ENCODE assay signal across 15 cellular contexts in genomic region chr12:73445658-73446324, GRCh38.
DNase-seq lines count a peak whose midpoint lies in the region; ATAC-seq, FAIRE-seq and TF ChIP-seq lines count a peak whose summit lies in the region.
"Had no signal": no experiment of that assay in that cellular context is flagged by ENCODE, and none has a peak within 500 bp of the region (broad histone marks: within the 10 kb centered on the region; RNA-seq: fewer than 3 reads in every experiment).

No MANE protein-coding gene starts in this region.

- no peak overlapping the region for H3K4me3 ChIP-seq in osteoblast (ENCODE audit: insufficient read depth, low read length)
- H3K4me3 ChIP-seq in stomach: no peak overlapping the region
- H3K4me3 ChIP-seq in HepG2 (replicated peaks in 1 of 3; ENCODE audit: insufficient read depth in 1 of 3, low read depth in 2 of 3, low read length in 3 of 3): no peak overlapping the region
- H3K4me3 ChIP-seq: skin epidermis had no signal

- H3K27ac ChIP-seq in osteoblast (ENCODE audit: low read depth, low read length) (no peak overlapping the region), stomach (no peak overlapping the region), HepG2 (ENCODE audit: extremely low read length, insufficient read depth, low read length) (no peak overlapping the region)
- H3K27ac ChIP-seq: skin epidermis had no signal

- H3K9me3 ChIP-seq in osteoblast (ENCODE audit: low read depth, low read length) (peaks cover 2% of the 10 kb centered on the region), stomach (no peaks in the 10 kb centered on the region), HepG2 (ENCODE audit: low read length) (peaks cover 58% of the 10 kb centered on the region)

- no TSS peak for BruUV-seq in HepG2 (replicated peaks; lab: Mats Ljungman, UMichigan)

- in situ Hi-C loops in HepG2 (cut with HindIII; ENCODE audit: extremely low pct_ligation_motif_present, low pct_unique_long_range_greater_than_20kb): no loop called here

- no peak for TF ChIP-seq RAD21 in HepG2 (CRISPR knock-in tag; IDR thresholded peaks at IDR 0.05)

- TF ChIP-seq POLR2A in stomach (IDR thresholded peaks at IDR 0.05) (no peak), HepG2 (IDR thresholded peaks at IDR 0.05; ENCODE audit: insufficient read depth in 1 of 2, low read depth in 2 of 2, low read length in 2 of 2) (no peak)

- H3K27me3 ChIP-seq in osteoblast (ENCODE audit: insufficient read depth, low read length) (no peaks in the 10 kb centered on the region), stomach (no peaks in the 10 kb centered on the region), HepG2 (ENCODE audit: control insufficient read depth in 1 of 2, insufficient read depth in 2 of 2, low read length in 2 of 2) (no peaks in the 10 kb centered on the region)

- POLR2A ChIA-PET in HepG2 (lab: Yijun Ruan, JAX): no interaction called here

- H3K9ac ChIP-seq in HepG2 (ENCODE audit: insufficient read depth, low read depth, low read length): no peak overlapping the region

- H3K4me1 ChIP-seq in osteoblast (ENCODE audit: insufficient read depth, low read length) (no peaks in the 10 kb centered on the region), stomach (no peaks in the 10 kb centered on the region), HepG2 (ENCODE audit: insufficient read depth, low read length) (no peaks in the 10 kb centered on the region)

- DNase-seq in osteoblast (ENCODE audit: insufficient read length, low spot score, missing footprints) (no peak), stomach (no peak), C1 segment of cervical spinal cord (lab: John Stamatoyannopoulos, UW) (no peak), HepG2 (ENCODE audit: low spot score) (no peak)
- DNase-seq: activated CD4-positive, alpha-beta T cell treated with anti-CD3 and anti-CD28 coated beads for 4 hours; activated gamma-delta T cell treated with Interleukin-2 at 50 U/mL for 16 hours; NCI-H226; SIG-M5 had no signal

- TF ChIP-seq CTCF in osteoblast (IDR thresholded peaks at IDR 0.05; ENCODE audit: extremely low read depth, low read depth, low read length): no peak
- TF ChIP-seq CTCF in stomach (IDR thresholded peaks at IDR 0.05): no peak
- no peak for TF ChIP-seq CTCF in HepG2 (CRISPR knock-in tag; IDR thresholded peaks at IDR 0.05)

- ATAC-seq in GM18498 (IDR thresholded peaks at IDR 0.05; ENCODE audit: unreplicated experiment) (peak; percentile 93), GM19463 (IDR thresholded peaks at IDR 0.05; ENCODE audit: unreplicated experiment) (peak; percentile 79), HG02884 (IDR thresholded peaks at IDR 0.05; ENCODE audit: unreplicated experiment) (peak; percentile 55), HG03575 (IDR thresholded peaks at IDR 0.05; ENCODE audit: extremely low read depth, insufficient number of reproducible peaks, low FRiP score, unreplicated experiment) (peak; percentile 70), HepG2 (no peak)

- H3K79me2 ChIP-seq in osteoblast (ENCODE audit: insufficient read depth, low read length): no peaks in the 10 kb centered on the region
- no peaks in the 10 kb centered on the region for H3K79me2 ChIP-seq in HepG2 (ENCODE audit: insufficient read depth, low read length)

- intact Hi-C loops in stomach (cut with DNase I; ENCODE audit: low total_unique reads): no loop called here
- intact Hi-C loops in HepG2 (cut with micrococcal nuclease; ENCODE audit: unreplicated experiment): no loop called here

- no peak for TF ChIP-seq EP300 in stomach (IDR thresholded peaks at IDR 0.05)
- TF ChIP-seq EP300 in HepG2 (IDR thresholded peaks at IDR 0.05; ENCODE audit: low read depth in 2 of 2, low read length in 2 of 2): no peak
- TF ChIP-seq EP300 in HepG2 (CRISPR knock-in tag; IDR thresholded peaks at IDR 0.05; ENCODE audit: borderline replicate concordance): no peak

- CTCF ChIA-PET in HepG2 (lab: Yijun Ruan, JAX; ENCODE audit: low intra/inter-chr PET ratio, low total read pairs): no interaction called here

- 33 to 66% (median 62%) methylated on average over 2 of the region's 2 CpGs for WGBS in stomach, 5 donors
- WGBS in HepG2 (ENCODE audit: low lambda C conversion rate): 1% methylated on average over 2 of the region's 2 CpGs

- FAIRE-seq in HepG2 (lab: Jason Lieb, UNC): no peak
- FAIRE-seq: H1, islet of Langerhans had no signal

- H3K36me3 ChIP-seq in osteoblast (ENCODE audit: insufficient read depth, low read length) (no peaks in the 10 kb centered on the region), stomach (no peaks in the 10 kb centered on the region), HepG2 (replicated peaks in 1 of 2; ENCODE audit: control insufficient read depth in 1 of 2, insufficient read depth in 2 of 2, low read length in 2 of 2) (no peaks in the 10 kb centered on the region)

- H3K4me2 ChIP-seq in osteoblast (ENCODE audit: insufficient read depth, low read length) (no peak overlapping the region), HepG2 (ENCODE audit: low read depth, low read length) (no peak overlapping the region)

- no peak overlapping the region for H2AFZ ChIP-seq in osteoblast (ENCODE audit: low read length)
- H2AFZ ChIP-seq in HepG2 (ENCODE audit: low read length): no peak overlapping the region

- no peaks in the 10 kb centered on the region for H4K20me1 ChIP-seq in osteoblast (ENCODE audit: insufficient read depth, low read length)
- no peaks in the 10 kb centered on the region for H4K20me1 ChIP-seq in HepG2 (ENCODE audit: insufficient read depth, low read length)

TF ChIP-seq in HepG2, 621 proteins besides CTCF, POLR2A, EP300 and RAD21:
- TF ChIP-seq ZBTB46 (CRISPR knock-in tag; IDR thresholded peaks at IDR 0.05; ENCODE audit: borderline replicate concordance) (no peak), SMARCE1 (IDR thresholded peaks at IDR 0.05; ENCODE audit: borderline replicate concordance) (no peak), ZNF576 (CRISPR knock-in tag; IDR thresholded peaks at IDR 0.05) (no peak), ZNF550 (CRISPR knock-in tag; IDR thresholded peaks at IDR 0.05; ENCODE audit: borderline replicate concordance) (no peak), SMYD3 (CRISPR knock-in tag; IDR thresholded peaks at IDR 0.05) (no peak), KLF11 (CRISPR knock-in tag; IDR thresholded peaks at IDR 0.05) (no peak), RCOR2 (CRISPR knock-in tag; IDR thresholded peaks at IDR 0.05) (no peak), TCF7L2 (IDR thresholded peaks at IDR 0.05; ENCODE audit: low read depth, low read length) (no peak), ATF5 (CRISPR knock-in tag; IDR thresholded peaks at IDR 0.05; ENCODE audit: low read depth) (no peak), HIVEP1 (CRISPR knock-in tag; IDR thresholded peaks at IDR 0.05) (no peak), SSRP1 (CRISPR knock-in tag; IDR thresholded peaks at IDR 0.05) (no peak), ZNF160 (CRISPR knock-in tag; IDR thresholded peaks at IDR 0.05) (no peak), ZNF432 (CRISPR knock-in tag; IDR thresholded peaks at IDR 0.05; ENCODE audit: borderline replicate concordance) (no peak), ZNF33A (CRISPR knock-in tag; IDR thresholded peaks at IDR 0.05; ENCODE audit: borderline replicate concordance) (no peak)
